In genomic region chr5:32460702-32461101, GRCh38 we compare ENCODE assay signal across 20 cellular contexts.
"Had no signal": no experiment of that assay in that cellular context is flagged by ENCODE, and none has a peak within 500 bp of the region (broad histone marks: within the 10 kb centered on the region; RNA-seq: fewer than 3 reads in every experiment).

No MANE protein-coding gene starts in this region.

- H3K4me1 Mint-ChIP-seq: mesothelial cell of epicardium; naive B cell; naive thymus-derived CD8-positive, alpha-beta T cell had no signal

- ATAC-seq: gastrocnemius medialis; heart right ventricle; left lung; left ventricle myocardium superior; lower lobe of right lung; mucosa of descending colon; naive thymus-derived CD8-positive, alpha-beta T cell had no signal

- H3K36me3 Mint-ChIP-seq: mesothelial cell of epicardium; naive B cell; naive thymus-derived CD8-positive, alpha-beta T cell had no signal

- DNase-seq: dermis blood vessel endothelial cell; dorsolateral prefrontal cortex; effector CD4-positive, alpha-beta T cell; effector memory CD4-positive, alpha-beta T cell; foreskin melanocyte; gastrocnemius medialis; glutamatergic neuron; head of caudate nucleus; heart right ventricle; hippocampal formation; kidney; kidney glomerular epithelial cell; left lung; left ventricle myocardium superior; lower lobe of right lung; mesenchymal stem cell; mucosa of descending colon; naive B cell; naive thymus-derived CD8-positive, alpha-beta T cell had no signal

- H3K9me3 Mint-ChIP-seq: mesothelial cell of epicardium; naive thymus-derived CD8-positive, alpha-beta T cell had no signal

- H3K27ac Mint-ChIP-seq: mesothelial cell of epicardium; naive B cell; naive thymus-derived CD8-positive, alpha-beta T cell had no signal

- H3K4me3 Mint-ChIP-seq: mesothelial cell of epicardium; naive B cell; naive thymus-derived CD8-positive, alpha-beta T cell had no signal
